ENCODE assay signal across 21 cellular contexts in genomic region chr11:20511982-20512381, GRCh38.
"Had no signal": no experiment of that assay in that cellular context is flagged by ENCODE, and none has a peak within 500 bp of the region (broad histone marks: within the 10 kb centered on the region; RNA-seq: fewer than 3 reads in every experiment).

No MANE protein-coding gene starts in this region.

- H3K27me3 ChIP-seq: cardiac muscle cell, colonic mucosa, right atrium auricular region, tibial nerve, uterus had no signal

- H3K4me3 ChIP-seq: cardiac muscle cell, colonic mucosa, left ventricle myocardium inferior, right atrium auricular region, skin epidermis, tibial nerve, uterus had no signal

- DNase-seq: activated B cell treated with CpG ODN at 0.5 μM for 24 hours; activated CD4-positive, alpha-beta T cell treated with anti-CD3 and anti-CD28 coated beads for 48 hours; activated CD8-positive, alpha-beta T cell treated with anti-CD3 and anti-CD28 coated beads for 36 hours; activated effector memory CD4-positive, alpha-beta T cell treated with Interleukin-2 at 50 U/mL for 16 hours; activated T-cell treated with anti-CD3 and anti-CD28 coated beads, Interleukin-2, amount 50 U/mL, for 4 hours; colonic mucosa; effector CD8-positive, alpha-beta T cell; foreskin fibroblast; hippocampal formation; left ventricle myocardium inferior; mesenchymal stem cell; nucleus accumbens; stimulated activated CD4-positive, alpha-beta T cell treated with anti-CD3 and anti-CD28 coated beads, Interleukin-15, amount 100 ng/mL, for 24 hours; stimulated activated CD4-positive, alpha-beta T cell treated with anti-CD3 and anti-CD28 coated beads, Interleukin-4, amount 100 ng/mL, for 1 hour; stimulated activated naive CD4-positive, alpha-beta T cell; uterus had no signal

- H3K27ac ChIP-seq: cardiac muscle cell, colonic mucosa, left ventricle myocardium inferior, right atrium auricular region, skin epidermis, tibial nerve, uterus had no signal

- ATAC-seq: activated CD8-positive, alpha-beta T cell treated with anti-CD3 and anti-CD28 coated beads for 36 hours; activated naive CD4-positive, alpha-beta T cell treated with anti-CD3 and anti-CD28 coated beads, Interleukin-2, amount 50 U/mL, for 72 hours; activated T-cell treated with anti-CD3 and anti-CD28 coated beads, Interleukin-2, amount 50 U/mL, for 4 hours had no signal

- H3K9me3 ChIP-seq: colonic mucosa, left ventricle myocardium inferior, right atrium auricular region, tibial nerve, uterus had no signal

- H3K36me3 ChIP-seq: cardiac muscle cell, colonic mucosa, uterus had no signal

- H3K4me1 ChIP-seq: colonic mucosa, left ventricle myocardium inferior, right atrium auricular region, tibial nerve, uterus had no signal
